ENCODE assay signal across 1 cellular context in genomic region chr4:875818-876423, GRCh38.
A peak's percentile ranks its signal among the peaks of the same experiment; 100 is the strongest.
TF ChIP-seq lines count a peak whose summit lies in the region.

No MANE protein-coding gene starts in this region.

TF ChIP-seq in K562, 482 proteins besides CTCF, POLR2A, EP300 and RAD21:
- TF ChIP-seq MBD2 (IDR thresholded peaks at IDR 0.05; ENCODE audit: borderline replicate concordance, low read depth) (no peak), POLR2G (IDR thresholded peaks at IDR 0.05; ENCODE audit: low read depth, low read length) (0 out of 2 replicates have a peak, but pooled peaks have one; percentile 46)
